ENCODE assay signal across 28 cellular contexts in genomic region chr1:65316233-65316632, GRCh38.
"Had no signal": no experiment of that assay in that cellular context is flagged by ENCODE, and none has a peak within 500 bp of the region (broad histone marks: within the 10 kb centered on the region; RNA-seq: fewer than 3 reads in every experiment).

No MANE protein-coding gene starts in this region.

- H3K4me2 ChIP-seq: smooth muscle cell had no signal

- H3K4me3 ChIP-seq: esophagus muscularis mucosa, gastroesophageal sphincter, lower lobe of right lung, prostate gland, right atrium auricular region, smooth muscle cell, suprapubic skin, thyroid gland, vagina had no signal

- H3K36me3 ChIP-seq: esophagus muscularis mucosa, gastroesophageal sphincter, lower lobe of right lung, prostate gland, right atrium auricular region, suprapubic skin, thyroid gland, vagina had no signal

- H3K27ac ChIP-seq: epithelial cell of prostate, esophagus muscularis mucosa, foreskin keratinocyte, gastroesophageal sphincter, lower lobe of right lung, prostate gland, right atrium auricular region, suprapubic skin, thyroid gland, vagina had no signal

- H3K9me3 ChIP-seq: lower lobe of right lung, prostate gland, right atrium auricular region, suprapubic skin, thyroid gland, vagina had no signal

- H3K27me3 ChIP-seq: foreskin keratinocyte, right atrium auricular region, thyroid gland, vagina had no signal

- ATAC-seq: foreskin keratinocyte; gastroesophageal sphincter; left ventricle myocardium superior; lower lobe of right lung; naive thymus-derived CD8-positive, alpha-beta T cell; sciatic nerve; stimulated activated naive CD8-positive, alpha-beta T cell treated with anti-CD3 and anti-CD28 coated beads, Interleukin-15, amount 100 ng/mL, for 72 hours had no signal

- H3K4me1 ChIP-seq: esophagus muscularis mucosa, foreskin keratinocyte, gastroesophageal sphincter, lower lobe of right lung, prostate gland, right atrium auricular region, suprapubic skin, thyroid gland, vagina had no signal

- DNase-seq: effector CD8-positive, alpha-beta T cell; endodermal cell; foreskin keratinocyte; hypothalamus; immature natural killer cell; islet precursor cell; left ventricle myocardium superior; lower lobe of right lung; naive thymus-derived CD8-positive, alpha-beta T cell; nephron progenitor cell; nucleus accumbens; stimulated activated CD4-positive, alpha-beta T cell treated with anti-CD3 and anti-CD28 coated beads, Interleukin-12 subunit alpha, Interleukin-12 subunit beta, amount 100 ng/mL, for 4 hours; stimulated activated CD4-positive, alpha-beta T cell treated with anti-CD3 and anti-CD28 coated beads, Interleukin-1b, Interleukin-23, amount 100 ng/mL, for 48 hours; stimulated activated CD4-positive, alpha-beta T cell treated with anti-CD3 and anti-CD28 coated beads, Interleukin-4, amount 100 ng/mL, for 1 hour; stimulated activated CD8-positive, alpha-beta memory T cell treated with anti-CD3 and anti-CD28 coated beads, Interleukin-4, amount 100 ng/mL, for 48 hours; stimulated activated naive CD4-positive, alpha-beta T cell; stimulated activated naive CD8-positive, alpha-beta T cell treated with anti-CD3 and anti-CD28 coated beads, Interleukin-15, amount 100 ng/mL, for 72 hours; thyroid gland; trophoblast cell had no signal
